Comparison of ENCODE assay signal across 23 cellular contexts in genomic region chr11:16403851-16404250, GRCh38. TPM values are rescaled to one million over a fixed set of nuclear protein-coding genes. Genes with fewer than 3 reads are reported as not detected.
"Had no signal": no experiment of that assay in that cellular context is flagged by ENCODE, and none has a peak within 500 bp of the region (broad histone marks: within the 10 kb centered on the region; RNA-seq: fewer than 3 reads in every experiment).

No MANE protein-coding gene starts in this region.

- H3K27ac ChIP-seq: heart right ventricle, left ventricle myocardium inferior, psoas muscle, stomach, suprapubic skin, transverse colon, uterus had no signal

- H3K27me3 ChIP-seq: heart right ventricle, stomach, suprapubic skin, transverse colon, uterus had no signal

- H3K36me3 Mint-ChIP-seq: activated naive CD8-positive, alpha-beta T cell treated with anti-CD3 and anti-CD28 coated beads, Interleukin-2, amount 10 ng/mL, durations not matched to agents 7 days and 5 days; mesothelial cell of epicardium; natural killer cell treated with Interleukin-12 subunit alpha and Interleukin-12 subunit beta and Interleukin-15 and Interleukin-18, amount 100 ng/mL, for 72 hours; stimulated activated memory B cell treated with anti-CD40 and anti-IgM and Interleukin-4, amounts not matched to agents 10 μg/mL and 1 μg/mL and 100 μg/mL, for 72 hours had no signal

- H3K36me3 ChIP-seq: heart right ventricle, left ventricle myocardium inferior, stomach, suprapubic skin, transverse colon, uterus had no signal

- H3K4me1 ChIP-seq: stomach, suprapubic skin, uterus had no signal

- H3K9me3 ChIP-seq: heart right ventricle, left ventricle myocardium inferior, psoas muscle, stomach, suprapubic skin, transverse colon, uterus had no signal

- ATAC-seq: activated T-cell treated with anti-CD3 and anti-CD28 coated beads, Interleukin-2, amount 50 U/mL, for 72 hours; heart right ventricle; natural killer cell treated with Interleukin-12 subunit alpha and Interleukin-12 subunit beta and Interleukin-15 and Interleukin-18, amount 100 ng/mL, for 72 hours; psoas muscle; right cardiac atrium; stimulated activated memory B cell treated with anti-CD40 and anti-IgM and Interleukin-4, amounts not matched to agents 10 μg/mL and 1 μg/mL and 100 μg/mL, for 72 hours had no signal

- H3K27ac Mint-ChIP-seq: activated CD4-positive, alpha-beta memory T cell treated with anti-CD3 and anti-CD28 coated beads, Interleukin-2, amount 10 ng/mL, durations not matched to agents 7 days and 5 days; activated CD4-positive, alpha-beta T cell treated with anti-CD3 and anti-CD28 coated beads, Interleukin-2, amount 10 ng/mL, durations not matched to agents 24 days and 14 days; activated naive CD4-positive, alpha-beta T cell treated with anti-CD3 and anti-CD28 coated beads for 36 hours; activated naive CD8-positive, alpha-beta T cell treated with anti-CD3 and anti-CD28 coated beads, Interleukin-2, amount 10 ng/mL, durations not matched to agents 7 days and 5 days; activated T-cell treated with anti-CD3 and anti-CD28 coated beads, Interleukin-2, amount 50 U/mL, for 72 hours; mesothelial cell of epicardium; natural killer cell treated with Interleukin-12 subunit alpha and Interleukin-12 subunit beta and Interleukin-15 and Interleukin-18, amount 100 ng/mL, for 72 hours; stimulated activated memory B cell treated with anti-CD40 and anti-IgM and Interleukin-4, amounts not matched to agents 10 μg/mL and 1 μg/mL and 100 μg/mL, for 72 hours had no signal

- H3K4me1 Mint-ChIP-seq: activated CD4-positive, alpha-beta memory T cell treated with anti-CD3 and anti-CD28 coated beads, Interleukin-2, amount 10 ng/mL, durations not matched to agents 7 days and 5 days; activated CD4-positive, alpha-beta T cell treated with anti-CD3 and anti-CD28 coated beads, Interleukin-2, amount 10 ng/mL, durations not matched to agents 24 days and 14 days; activated naive CD8-positive, alpha-beta T cell treated with anti-CD3 and anti-CD28 coated beads, Interleukin-2, amount 10 ng/mL, durations not matched to agents 7 days and 5 days; stimulated activated memory B cell treated with anti-CD40 and anti-IgM and Interleukin-4, amounts not matched to agents 10 μg/mL and 1 μg/mL and 100 μg/mL, for 72 hours had no signal

- H3K4me3 Mint-ChIP-seq: activated CD4-positive, alpha-beta memory T cell treated with anti-CD3 and anti-CD28 coated beads, Interleukin-2, amount 10 ng/mL, durations not matched to agents 7 days and 5 days; activated CD4-positive, alpha-beta T cell treated with anti-CD3 and anti-CD28 coated beads, Interleukin-2, amount 10 ng/mL, durations not matched to agents 24 days and 14 days; activated naive CD4-positive, alpha-beta T cell treated with anti-CD3 and anti-CD28 coated beads for 36 hours; activated naive CD8-positive, alpha-beta T cell treated with anti-CD3 and anti-CD28 coated beads, Interleukin-2, amount 10 ng/mL, durations not matched to agents 7 days and 5 days; activated T-cell treated with anti-CD3 and anti-CD28 coated beads, Interleukin-2, amount 50 U/mL, for 72 hours; mesothelial cell of epicardium; natural killer cell treated with Interleukin-12 subunit alpha and Interleukin-12 subunit beta and Interleukin-15 and Interleukin-18, amount 100 ng/mL, for 72 hours; stimulated activated memory B cell treated with anti-CD40 and anti-IgM and Interleukin-4, amounts not matched to agents 10 μg/mL and 1 μg/mL and 100 μg/mL, for 72 hours had no signal

- H3K4me3 ChIP-seq: heart right ventricle, left ventricle myocardium inferior, psoas muscle, stomach, suprapubic skin, transverse colon, uterus had no signal

- H3K9me3 Mint-ChIP-seq: activated CD4-positive, alpha-beta T cell treated with anti-CD3 and anti-CD28 coated beads, Interleukin-2, amount 10 ng/mL, durations not matched to agents 24 days and 14 days; activated naive CD4-positive, alpha-beta T cell treated with anti-CD3 and anti-CD28 coated beads for 36 hours; mesothelial cell of epicardium; stimulated activated memory B cell treated with anti-CD40 and anti-IgM and Interleukin-4, amounts not matched to agents 10 μg/mL and 1 μg/mL and 100 μg/mL, for 72 hours had no signal

- DNase-seq: activated CD4-positive, alpha-beta memory T cell treated with anti-CD3 and anti-CD28 coated beads, Interleukin-2, amount 10 ng/mL, durations not matched to agents 7 days and 5 days; activated CD4-positive, alpha-beta T cell treated with anti-CD3 and anti-CD28 coated beads, Interleukin-2, amount 10 ng/mL, durations not matched to agents 24 days and 14 days; activated effector memory CD4-positive, alpha-beta T cell treated with Interleukin-2 at 50 U/mL for 16 hours; activated naive CD4-positive, alpha-beta T cell treated with anti-CD3 and anti-CD28 coated beads for 36 hours; activated naive CD8-positive, alpha-beta T cell treated with anti-CD3 and anti-CD28 coated beads, Interleukin-2, amount 10 ng/mL, durations not matched to agents 7 days and 5 days; activated T-cell treated with anti-CD3 and anti-CD28 coated beads, Interleukin-2, amount 50 U/mL, for 72 hours; amniotic stem cell; cortex of kidney; heart right ventricle; left ventricle myocardium inferior; mammary epithelial cell; occipital lobe; psoas muscle; right cardiac atrium; stimulated activated CD4-positive, alpha-beta T cell treated with anti-CD3 and anti-CD28 coated beads, Interleukin-2, amount 100 ng/mL, for 24 hours; stomach; T-helper 2 cell; transverse colon; uterus had no signal

- H3K27me3 Mint-ChIP-seq: activated CD4-positive, alpha-beta memory T cell treated with anti-CD3 and anti-CD28 coated beads, Interleukin-2, amount 10 ng/mL, durations not matched to agents 7 days and 5 days; activated CD4-positive, alpha-beta T cell treated with anti-CD3 and anti-CD28 coated beads, Interleukin-2, amount 10 ng/mL, durations not matched to agents 24 days and 14 days; activated naive CD8-positive, alpha-beta T cell treated with anti-CD3 and anti-CD28 coated beads, Interleukin-2, amount 10 ng/mL, durations not matched to agents 7 days and 5 days; natural killer cell treated with Interleukin-12 subunit alpha and Interleukin-12 subunit beta and Interleukin-15 and Interleukin-18, amount 100 ng/mL, for 72 hours; stimulated activated memory B cell treated with anti-CD40 and anti-IgM and Interleukin-4, amounts not matched to agents 10 μg/mL and 1 μg/mL and 100 μg/mL, for 72 hours had no signal

RNA-seq across cellular contexts. Expression of gene SOX6, which starts 47.5 kb away (rescaled TPM):
- total RNA-seq: activated CD4-positive, alpha-beta memory T cell treated with anti-CD3 and anti-CD28 coated beads, Interleukin-2, amount 10 ng/mL, durations not matched to agents 7 days and 5 days; activated CD4-positive, alpha-beta T cell treated with anti-CD3 and anti-CD28 coated beads, Interleukin-2, amount 10 ng/mL, durations not matched to agents 24 days and 14 days; activated naive CD4-positive, alpha-beta T cell treated with anti-CD3 and anti-CD28 coated beads for 36 hours; activated naive CD8-positive, alpha-beta T cell treated with anti-CD3 and anti-CD28 coated beads, Interleukin-2, amount 10 ng/mL, durations not matched to agents 7 days and 5 days; natural killer cell treated with Interleukin-12 subunit alpha and Interleukin-12 subunit beta and Interleukin-15 and Interleukin-18, amount 100 ng/mL, for 72 hours had no signal
